In genomic region chr17:64028874-64029464, GRCh38 we compare ENCODE assay signal across 9 cellular contexts. TPM values are rescaled to one million over a fixed set of nuclear protein-coding genes. Genes with fewer than 3 reads are reported as not detected.
DNase-seq lines count a peak whose midpoint lies in the region; ATAC-seq and TF ChIP-seq lines count a peak whose summit lies in the region.
"Had no signal": no experiment of that assay in that cellular context is flagged by ENCODE, and none has a peak within 500 bp of the region (broad histone marks: within the 10 kb centered on the region; RNA-seq: fewer than 3 reads in every experiment).

No MANE protein-coding gene starts in this region.

- no peak overlapping the region for H3K27ac Mint-ChIP-seq in T-helper 2 cell treated with Interferon-gamma antibody and Interleukin-4, amounts not matched to agents 5 μg/mL and 100 μg/mL, for 36 hours
- H3K27ac Mint-ChIP-seq: dendritic cell treated with granulocyte-macrophage colony-stimulating factor and Interleukin-4, amounts not matched to agents 40 ng/mL and 50 ng/mL, for 4 days had no signal

- H3K4me1 ChIP-seq in ascending aorta: peaks cover 0 to 3% of the 10 kb centered on the region in 2 donors

- TF ChIP-seq CTCF in GM12875 (IDR thresholded peaks at IDR 0.05; ENCODE audit: borderline replicate concordance, insufficient read depth, low read depth, low read length) (peak; percentile 59; the same call in 1 of the 2 replicates), ascending aorta (IDR thresholded peaks at IDR 0.05) (peak; percentile 52 to 77 (median 64))

- H3K36me3 ChIP-seq in ascending aorta: no peaks in the 10 kb centered on the region

- intact Hi-C loops in ascending aorta (cut with DNase I): loop anchor here (1.0 to 10.0 kb wide), 2 partner anchors 104 to 256 kb away; no protein-coding TSS in a partner anchor

- H3K9me3 Mint-ChIP-seq in T-helper 2 cell treated with Interferon-gamma antibody and Interleukin-4, amounts not matched to agents 5 μg/mL and 100 μg/mL, for 36 hours: no peaks in the 10 kb centered on the region
- H3K9me3 Mint-ChIP-seq: dendritic cell treated with granulocyte-macrophage colony-stimulating factor and Interleukin-4, amounts not matched to agents 40 ng/mL and 50 ng/mL, for 4 days had no signal

- peaks cover 22% of the 10 kb centered on the region for H3K36me3 Mint-ChIP-seq in T-helper 2 cell treated with Interferon-gamma antibody and Interleukin-4, amounts not matched to agents 5 μg/mL and 100 μg/mL, for 36 hours (ENCODE audit: low read depth)

- no peak overlapping the region for H3K4me3 ChIP-seq in GM12875 (ENCODE audit: low read depth, low read length)
- H3K4me3 ChIP-seq in ascending aorta: no peak overlapping the region

- no peak overlapping the region for H3K4me3 Mint-ChIP-seq in T-helper 2 cell treated with Interferon-gamma antibody and Interleukin-4, amounts not matched to agents 5 μg/mL and 100 μg/mL, for 36 hours
- H3K4me3 Mint-ChIP-seq: dendritic cell treated with granulocyte-macrophage colony-stimulating factor and Interleukin-4, amounts not matched to agents 40 ng/mL and 50 ng/mL, for 4 days had no signal

- H3K27ac ChIP-seq in ascending aorta: no peak overlapping the region

- no peaks in the 10 kb centered on the region for H3K27me3 ChIP-seq in ascending aorta

- peaks cover 44% of the 10 kb centered on the region for H3K4me1 Mint-ChIP-seq in T-helper 2 cell treated with Interferon-gamma antibody and Interleukin-4, amounts not matched to agents 5 μg/mL and 100 μg/mL, for 36 hours (ENCODE audit: low read depth)

- H3K27me3 Mint-ChIP-seq in T-helper 2 cell treated with Interferon-gamma antibody and Interleukin-4, amounts not matched to agents 5 μg/mL and 100 μg/mL, for 36 hours (ENCODE audit: low read depth): no peaks in the 10 kb centered on the region

- no peaks in the 10 kb centered on the region for H3K9me3 ChIP-seq in ascending aorta

- DNase-seq in NCI-H1092 (lab: John Stamatoyannopoulos, UW) (peak; percentile 6), ascending aorta (ENCODE audit: low spot score in 2 of 2) (peak in 1 of 2 donors; percentile 71), iPS-NIHi11 (ENCODE audit: low spot score) (peak; percentile 65)
- DNase-seq in T-helper 2 cell treated with Interferon-gamma antibody and Interleukin-4, amounts not matched to agents 5 μg/mL and 100 μg/mL, for 36 hours (ENCODE audit: low spot score): peak; percentile 62
- DNase-seq in stimulated activated CD4-positive, alpha-beta T cell treated with anti-CD3 and anti-CD28 coated beads, Interleukin-15, amount 100 ng/mL, for 48 hours (ENCODE audit: low read depth in 2 of 2): peak; percentile 54 to 70

- ATAC-seq in HG03378 (IDR thresholded peaks at IDR 0.05; ENCODE audit: unreplicated experiment) (no peak), GM21529 (IDR thresholded peaks at IDR 0.05; ENCODE audit: unreplicated experiment) (no peak)

RNA-seq across cellular contexts. Expression of gene ICAM2, which starts 8.5 kb away (rescaled TPM):
- total RNA-seq in ascending aorta: 212 TPM

RNA-seq across cellular contexts. Expression of gene PRR29, which starts 30.8 kb away (rescaled TPM):
- 1.5 TPM for total RNA-seq in ascending aorta

RNA-seq across cellular contexts. Expression of gene SCN4A, which starts 56.3 kb away (rescaled TPM):
- 1.3 TPM for total RNA-seq in ascending aorta
